Comparison of ENCODE assay signal across 1 cellular context in the genomic region with DNA sequence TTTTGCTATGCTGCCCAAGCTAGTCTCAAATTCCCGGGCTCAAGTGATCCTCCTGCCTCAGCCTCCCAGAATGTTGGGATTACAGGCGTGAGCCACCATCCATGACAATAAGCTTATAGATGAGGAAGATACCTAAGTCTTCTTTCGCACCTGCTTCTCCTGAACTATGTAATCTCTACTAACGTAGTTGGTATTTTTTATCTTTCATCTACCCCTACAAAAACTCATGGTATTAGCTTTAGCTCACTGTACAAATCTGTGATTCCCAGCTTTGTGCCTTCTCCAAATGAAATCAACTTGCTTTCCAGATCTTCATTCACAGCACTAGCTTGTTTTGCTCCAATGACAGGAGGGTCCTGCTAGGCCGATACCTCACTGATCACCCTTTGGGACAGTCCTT.
A peak's percentile ranks its signal among the peaks of the same experiment; 100 is the strongest.
TF ChIP-seq lines count a peak whose summit lies in the region.

No MANE protein-coding gene starts in this region.

TF ChIP-seq in K562, 482 proteins besides CTCF, POLR2A, EP300 and RAD21:
- no peak for TF ChIP-seq SMAD1 (IDR thresholded peaks at IDR 0.05; ENCODE audit: low read depth, low read length, partially characterized antibody)
- 0 out of 2 replicates have a peak, but pooled peaks have one; percentile 72 for TF ChIP-seq CHCHD3 (CRISPR knock-in tag; IDR thresholded peaks at IDR 0.05)
- TF ChIP-seq PHB (CRISPR knock-in tag; IDR thresholded peaks at IDR 0.05) = no peak
- TF ChIP-seq, protein P1, sequence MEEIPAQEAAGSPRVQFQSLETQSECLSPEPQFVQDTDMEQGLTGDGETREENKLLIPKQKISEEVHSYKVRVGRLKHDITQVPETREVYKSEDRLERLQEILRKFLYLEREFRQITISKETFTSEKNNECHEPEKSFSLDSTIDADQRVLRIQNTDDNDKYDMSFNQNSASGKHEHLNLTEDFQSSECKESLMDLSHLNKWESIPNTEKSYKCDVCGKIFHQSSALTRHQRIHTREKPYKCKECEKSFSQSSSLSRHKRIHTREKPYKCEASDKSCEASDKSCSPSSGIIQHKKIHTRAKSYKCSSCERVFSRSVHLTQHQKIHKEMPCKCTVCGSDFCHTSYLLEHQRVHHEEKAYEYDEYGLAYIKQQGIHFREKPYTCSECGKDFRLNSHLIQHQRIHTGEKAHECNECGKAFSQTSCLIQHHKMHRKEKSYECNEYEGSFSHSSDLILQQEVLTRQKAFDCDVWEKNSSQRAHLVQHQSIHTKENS (CRISPR knock-in tag; IDR thresholded peaks at IDR 0.05) = 0 out of 2 replicates have a peak, but pooled peaks have one; percentile 62
- TF ChIP-seq MAX (CRISPR knock-in tag; IDR thresholded peaks at IDR 0.05) = 0 out of 2 replicates have a peak, but pooled peaks have one; percentile 3
- no peak for TF ChIP-seq ZNF79 (CRISPR knock-in tag; IDR thresholded peaks at IDR 0.05; ENCODE audit: low read depth)
- no peak for TF ChIP-seq E2F8 (IDR thresholded peaks at IDR 0.05; ENCODE audit: low read depth, partially characterized antibody)
- no peak for TF ChIP-seq ERF (CRISPR knock-in tag; IDR thresholded peaks at IDR 0.05)
- TF ChIP-seq ZNF146 (CRISPR knock-in tag; IDR thresholded peaks at IDR 0.05; ENCODE audit: unreplicated experiment) = no peak
- TF ChIP-seq SMARCE1 (IDR thresholded peaks at IDR 0.05) = no peak
- TF ChIP-seq, protein P2, sequence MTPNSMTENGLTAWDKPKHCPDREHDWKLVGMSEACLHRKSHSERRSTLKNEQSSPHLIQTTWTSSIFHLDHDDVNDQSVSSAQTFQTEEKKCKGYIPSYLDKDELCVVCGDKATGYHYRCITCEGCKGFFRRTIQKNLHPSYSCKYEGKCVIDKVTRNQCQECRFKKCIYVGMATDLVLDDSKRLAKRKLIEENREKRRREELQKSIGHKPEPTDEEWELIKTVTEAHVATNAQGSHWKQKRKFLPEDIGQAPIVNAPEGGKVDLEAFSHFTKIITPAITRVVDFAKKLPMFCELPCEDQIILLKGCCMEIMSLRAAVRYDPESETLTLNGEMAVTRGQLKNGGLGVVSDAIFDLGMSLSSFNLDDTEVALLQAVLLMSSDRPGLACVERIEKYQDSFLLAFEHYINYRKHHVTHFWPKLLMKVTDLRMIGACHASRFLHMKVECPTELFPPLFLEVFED (CRISPR knock-in tag; conservative IDR thresholded peaks at IDR 0.05) = no peak
- TF ChIP-seq, protein P3, sequence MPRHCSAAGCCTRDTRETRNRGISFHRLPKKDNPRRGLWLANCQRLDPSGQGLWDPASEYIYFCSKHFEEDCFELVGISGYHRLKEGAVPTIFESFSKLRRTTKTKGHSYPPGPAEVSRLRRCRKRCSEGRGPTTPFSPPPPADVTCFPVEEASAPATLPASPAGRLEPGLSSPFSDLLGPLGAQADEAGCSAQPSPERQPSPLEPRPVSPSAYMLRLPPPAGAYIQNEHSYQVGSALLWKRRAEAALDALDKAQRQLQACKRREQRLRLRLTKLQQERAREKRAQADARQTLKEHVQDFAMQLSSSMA (CRISPR knock-in tag; IDR thresholded peaks at IDR 0.05) = no peak
- TF ChIP-seq PHTF2 (CRISPR knock-in tag; IDR thresholded peaks at IDR 0.05) = no peak
- no peak for TF ChIP-seq ZNF384 (IDR thresholded peaks at IDR 0.05; ENCODE audit: low read depth, low read length)
- no peak for TF ChIP-seq USF1 (CRISPR knock-in tag; IDR thresholded peaks at IDR 0.05)
- TF ChIP-seq ATF7 (IDR thresholded peaks at IDR 0.05) = no peak
- no peak for TF ChIP-seq ZNF124 (CRISPR knock-in tag; IDR thresholded peaks at IDR 0.05)
- no peak for TF ChIP-seq KLF16 (IDR thresholded peaks at IDR 0.05)
- TF ChIP-seq CREM (IDR thresholded peaks at IDR 0.05; ENCODE audit: low read depth) = no peak
- TF ChIP-seq TRIM28 (IDR thresholded peaks at IDR 0.05) = no peak
- no peak for TF ChIP-seq REST (CRISPR knock-in tag; IDR thresholded peaks at IDR 0.05; ENCODE audit: low read depth)
- TF ChIP-seq SRSF1 (IDR thresholded peaks at IDR 0.05; ENCODE audit: low read depth, low read length) = no peak
- no peak for TF ChIP-seq MYBL2 (IDR thresholded peaks at IDR 0.05; ENCODE audit: low read depth)
- TF ChIP-seq MYBL2 (CRISPR knock-in tag; IDR thresholded peaks at IDR 0.05; ENCODE audit: borderline replicate concordance) = no peak
- TF ChIP-seq PRPF4 (IDR thresholded peaks at IDR 0.05; ENCODE audit: insufficient read depth, low read depth, low read length, poor library complexity, severe bottlenecking) = no peak
- no peak for TF ChIP-seq TBL1XR1 (IDR thresholded peaks at IDR 0.05; ENCODE audit: low read length in 2 of 2)
- no peak for TF ChIP-seq TAF7 (tag; IDR thresholded peaks at IDR 0.05)
- no peak for TF ChIP-seq ZNF830 (CRISPR knock-in tag; IDR thresholded peaks at IDR 0.05)
